Comparison of ENCODE assay signal across 13 cellular contexts in the genomic region with DNA sequence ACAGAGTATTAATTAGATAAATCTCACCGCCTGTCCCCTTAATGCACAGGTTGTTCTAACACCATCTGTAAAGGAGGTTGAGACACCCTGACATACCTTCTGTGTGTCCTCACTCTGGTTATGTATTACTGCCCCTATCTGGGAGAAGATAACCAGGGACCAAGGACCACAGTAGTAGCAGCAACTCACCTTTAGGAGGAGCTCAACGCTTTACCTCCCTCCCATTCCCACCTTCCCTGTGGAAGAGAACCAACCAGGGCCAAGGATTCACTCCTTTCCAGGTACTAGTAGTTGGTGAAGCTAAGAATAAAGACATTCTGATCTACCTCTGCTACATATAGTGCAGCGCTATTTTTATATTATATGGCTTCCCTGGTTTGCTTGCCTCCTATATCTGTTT.
DNase-seq lines count a peak whose midpoint lies in the region; ATAC-seq and TF ChIP-seq lines count a peak whose summit lies in the region.
"Had no signal": no experiment of that assay in that cellular context is flagged by ENCODE, and none has a peak within 500 bp of the region (broad histone marks: within the 10 kb centered on the region; RNA-seq: fewer than 3 reads in every experiment).

No MANE protein-coding gene starts in this region.

- H3K36me3 ChIP-seq in Caco-2 (ENCODE audit: control insufficient read depth, insufficient read depth, low read length) = no peaks in the 10 kb centered on the region
- H3K36me3 ChIP-seq in PC-3 (ENCODE audit: low read depth, low read length) = no peaks in the 10 kb centered on the region
- H3K36me3 ChIP-seq: thoracic aorta had no signal

- H3K27me3 ChIP-seq in Caco-2 (replicated peaks; ENCODE audit: control insufficient read depth, insufficient read depth, low read length) (no peaks in the 10 kb centered on the region), PC-3 (ENCODE audit: low read length) (peaks cover 10% of the 10 kb centered on the region)

- ATAC-seq in PC-3 (no peak), HG02885 (IDR thresholded peaks at IDR 0.05; ENCODE audit: poor library complexity, unreplicated experiment) (no peak)
- no peak for ATAC-seq in effector memory CD8-positive, alpha-beta T cell (replicated peaks)
- no peak for ATAC-seq in stimulated activated effector memory CD8-positive, alpha-beta T cell treated with anti-CD3 and anti-CD28 coated beads, Interleukin-12 subunit alpha, Interleukin-12 subunit beta, amount 100 ng/mL, for 72 hours
- ATAC-seq: esophagus mucosa, mucosa of descending colon had no signal

- CTCF ChIA-PET in Caco-2 (lab: Charles Lee) = no interaction called here
- CTCF ChIA-PET in PC-3 (lab: Charles Lee) = no interaction called here

- BruUV-seq in Caco-2 (replicated peaks; lab: Mats Ljungman, UMichigan) (no TSS peak), PC-3 (replicated peaks; lab: Mats Ljungman, UMichigan) (no TSS peak)

- H3K4me3 Mint-ChIP-seq in Caco-2 (ENCODE audit: unreplicated experiment) = no peak overlapping the region
- no peak overlapping the region for H3K4me3 Mint-ChIP-seq in effector memory CD8-positive, alpha-beta T cell
- H3K4me3 Mint-ChIP-seq in stimulated activated effector memory CD8-positive, alpha-beta T cell treated with anti-CD3 and anti-CD28 coated beads, Interleukin-12 subunit alpha, Interleukin-12 subunit beta, amount 100 ng/mL, for 72 hours = no peak overlapping the region

- no peaks in the 10 kb centered on the region for H3K9me3 Mint-ChIP-seq in Caco-2 (ENCODE audit: unreplicated experiment)
- H3K9me3 Mint-ChIP-seq in effector memory CD8-positive, alpha-beta T cell = peaks cover 0 to 2% of the 10 kb centered on the region in 2 donors
- H3K9me3 Mint-ChIP-seq in stimulated activated effector memory CD8-positive, alpha-beta T cell treated with anti-CD3 and anti-CD28 coated beads, Interleukin-12 subunit alpha, Interleukin-12 subunit beta, amount 100 ng/mL, for 72 hours = no peaks in the 10 kb centered on the region

- H3K4me3 ChIP-seq in Caco-2 (ENCODE audit: low read depth, low read length) (no peak overlapping the region), PC-3 (ENCODE audit: low read length) (no peak overlapping the region), coronary artery (no peak overlapping the region)
- H3K4me3 ChIP-seq: mucosa of descending colon, thoracic aorta had no signal

- H3K4me1 Mint-ChIP-seq in Caco-2 (ENCODE audit: low read depth, unreplicated experiment) = no peaks in the 10 kb centered on the region
- H3K4me1 Mint-ChIP-seq in effector memory CD8-positive, alpha-beta T cell (ENCODE audit: low read depth in 2 of 2) = no peaks in the 10 kb centered on the region
- no peaks in the 10 kb centered on the region for H3K4me1 Mint-ChIP-seq in stimulated activated effector memory CD8-positive, alpha-beta T cell treated with anti-CD3 and anti-CD28 coated beads, Interleukin-12 subunit alpha, Interleukin-12 subunit beta, amount 100 ng/mL, for 72 hours

- H3K36me3 Mint-ChIP-seq in Caco-2 (ENCODE audit: insufficient read depth, unreplicated experiment) = no peaks in the 10 kb centered on the region
- no peaks in the 10 kb centered on the region for H3K36me3 Mint-ChIP-seq in effector memory CD8-positive, alpha-beta T cell (ENCODE audit: insufficient read depth)
- no peaks in the 10 kb centered on the region for H3K36me3 Mint-ChIP-seq in stimulated activated effector memory CD8-positive, alpha-beta T cell treated with anti-CD3 and anti-CD28 coated beads, Interleukin-12 subunit alpha, Interleukin-12 subunit beta, amount 100 ng/mL, for 72 hours

- H3K4me2 ChIP-seq in PC-3 (ENCODE audit: low read length) = no peak overlapping the region

- no peak overlapping the region for H3K27ac ChIP-seq in PC-3 (ENCODE audit: low read length)
- no peak overlapping the region for H3K27ac ChIP-seq in coronary artery
- H3K27ac ChIP-seq: thoracic aorta had no signal

- H2AFZ ChIP-seq in PC-3 (ENCODE audit: low read length) = no peak overlapping the region

- H3K9me2 ChIP-seq in PC-3 (replicated peaks; ENCODE audit: low read length) = no peaks in the 10 kb centered on the region

- H3K27ac Mint-ChIP-seq in Caco-2 (ENCODE audit: unreplicated experiment) = no peak overlapping the region
- no peak overlapping the region for H3K27ac Mint-ChIP-seq in effector memory CD8-positive, alpha-beta T cell
- H3K27ac Mint-ChIP-seq in stimulated activated effector memory CD8-positive, alpha-beta T cell treated with anti-CD3 and anti-CD28 coated beads, Interleukin-12 subunit alpha, Interleukin-12 subunit beta, amount 100 ng/mL, for 72 hours = no peak overlapping the region

- H3F3A ChIP-seq in PC-3 (ENCODE audit: low read length, unreplicated experiment) = no peaks in the 10 kb centered on the region

- H3K4me1 ChIP-seq in Caco-2 (no peaks in the 10 kb centered on the region), PC-3 (ENCODE audit: insufficient read depth, low read length) (no peaks in the 10 kb centered on the region)

- peak; percentile 24 to 33 for TF ChIP-seq CTCF in Caco-2 (IDR thresholded peaks at IDR 0.05; ENCODE audit: insufficient read depth in 1 of 2, low read depth in 1 of 2, low read length in 1 of 2, severe bottlenecking in 1 of 2, unreplicated experiment in 1 of 2)
- peak; percentile 44; the same call in 1 of the 2 replicates for TF ChIP-seq CTCF in PC-3 (conservative IDR thresholded peaks at IDR 0.05; ENCODE audit: low read depth, low read length)
- no peak for TF ChIP-seq CTCF in coronary artery (IDR thresholded peaks at IDR 0.05)

- H3K9ac ChIP-seq in PC-3 (ENCODE audit: low read length) = no peak overlapping the region

- H3K9me3 ChIP-seq in Caco-2 (no peaks in the 10 kb centered on the region), PC-3 (ENCODE audit: low read length) (no peaks in the 10 kb centered on the region)
- H3K9me3 ChIP-seq: mucosa of descending colon, thoracic aorta had no signal

- no peaks in the 10 kb centered on the region for H3K79me2 ChIP-seq in PC-3 (ENCODE audit: low read length)

- peaks cover 3% of the 10 kb centered on the region for H3K27me3 Mint-ChIP-seq in Caco-2 (ENCODE audit: insufficient read depth, unreplicated experiment)
- peaks cover 5 to 52% of the 10 kb centered on the region in 2 donors for H3K27me3 Mint-ChIP-seq in effector memory CD8-positive, alpha-beta T cell

- peak in 1 of 2 experiments; percentile 4 for DNase-seq in Caco-2
- DNase-seq in HT1080 (ENCODE audit: low read depth) = peak; percentile 31
- DNase-seq in PC-3 = peak; percentile 30
- DNase-seq in iPS-NIHi7 (ENCODE audit: extremely low spot score) = peak; percentile 84
- DNase-seq in coronary artery (ENCODE audit: low spot score) = no peak
- DNase-seq in effector memory CD8-positive, alpha-beta T cell = no peak
- DNase-seq in stimulated activated effector memory CD8-positive, alpha-beta T cell treated with anti-CD3 and anti-CD28 coated beads, Interleukin-12 subunit alpha, Interleukin-12 subunit beta, amount 100 ng/mL, for 72 hours (ENCODE audit: low spot score in 2 of 2) = no peak
- DNase-seq: activated CD4-positive, CD25-positive, alpha-beta regulatory T cell treated with anti-CD3 and anti-CD28 coated beads, Interleukin-2, amount 50 U/mL, for 72 hours; mucosa of descending colon; NCI-H446 treated with DMSO at 0.1 percent for 48 hours had no signal

- POLR2A ChIA-PET in Caco-2 (lab: Charles Lee) = no interaction called here
- POLR2A ChIA-PET in PC-3 (lab: Charles Lee; ENCODE audit: unreplicated experiment) = no interaction called here

- H4K20me1 ChIP-seq in PC-3 (ENCODE audit: low read length) = no peaks in the 10 kb centered on the region

- intact Hi-C loops in Caco-2 (cut with micrococcal nuclease; ENCODE audit: unreplicated experiment) = no loop called here
- intact Hi-C loops in PC-3 (cut with micrococcal nuclease) = no loop called here

Comparison
In these comparisons a context has a peak if more than half of its experiments do, and no peak if none do; other contexts are left out.
1. DNase-seq: peak in HT1080 (single experiment), PC-3 (single experiment) and iPS-NIHi7 (single experiment); none in coronary artery (single experiment), effector memory CD8-positive, alpha-beta T cell (0 of 3) and stimulated activated effector memory CD8-positive, alpha-beta T cell treated with anti-CD3 and anti-CD28 coated beads, Interleukin-12 subunit alpha, Interleukin-12 subunit beta, amount 100 ng/mL, for 72 hours (0 of 2).